Comparison of ENCODE assay signal across 11 cellular contexts in genomic region chr5:170711300-170711699, GRCh38.
"Had no signal": no experiment of that assay in that cellular context is flagged by ENCODE, and none has a peak within 500 bp of the region (broad histone marks: within the 10 kb centered on the region; RNA-seq: fewer than 3 reads in every experiment).

No MANE protein-coding gene starts in this region.

- H3K4me2 ChIP-seq: GM23338 had no signal

- H3K36me3 ChIP-seq: HAP-1 had no signal

- H3K4me3 ChIP-seq: GM23248, GM23338, HAP-1 had no signal

- H3K4me1 ChIP-seq: HAP-1 had no signal

- H3K9me3 ChIP-seq: HAP-1 had no signal

- DNase-seq: GM23248, GOT3, H7, H9, HCEC 1CT, HFFc6 had no signal

- H3K27ac ChIP-seq: GM23248 had no signal

- H3K9ac ChIP-seq: GM23248 had no signal

- ATAC-seq: GM23338, HCT116 had no signal

- H2AFZ ChIP-seq: GM23248, GM23338 had no signal

- FAIRE-seq: H1, H54 had no signal
